Comparison of ENCODE assay signal across 8 cellular contexts in the genomic region with DNA sequence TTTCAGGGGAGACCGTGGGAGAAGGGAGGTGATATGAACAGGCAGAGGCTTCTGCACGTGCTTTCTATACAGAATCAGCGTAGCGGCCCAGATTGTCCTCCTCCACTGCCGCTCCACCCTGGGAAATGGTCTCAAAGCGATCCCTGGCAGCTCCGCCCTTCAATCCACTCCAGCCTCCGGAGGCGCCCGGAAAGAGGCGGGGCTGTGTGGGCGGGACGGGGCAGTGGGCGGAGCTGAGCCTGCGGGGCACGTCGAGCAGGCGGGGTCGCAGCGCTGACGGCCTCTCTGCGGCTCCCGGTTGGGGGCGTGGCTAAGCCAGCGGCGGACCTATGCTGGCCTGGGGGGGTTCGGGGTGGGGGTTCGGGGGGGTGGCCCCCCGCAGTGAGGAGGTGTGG. TPM values are rescaled to one million over a fixed set of nuclear protein-coding genes. Genes with fewer than 3 reads are reported as not detected.
DNase-seq lines count a peak whose midpoint lies in the region; ATAC-seq, FAIRE-seq and TF ChIP-seq lines count a peak whose summit lies in the region.

No MANE protein-coding gene starts in this region.

- H2AFZ ChIP-seq in KMS-11 (ENCODE audit: low read depth) = peak overlapping the region; percentile 76

- DNase-seq in DMS153 (lab: John Stamatoyannopoulos, UW) (peak; percentile 88), SHP77 (lab: John Stamatoyannopoulos, UW) (peak; percentile 41 to 58), activated gamma-delta T cell treated with Interleukin-2 at 50 U/mL for 16 hours (peak; percentile 83), frontal cortex (ENCODE audit: low spot score in 2 of 2) (peak; percentile 83), omental fat pad (ENCODE audit: low spot score) (peak; percentile 34), substantia nigra (lab: John Stamatoyannopoulos, UW) (peak; percentile 23 to 90 (median 74))

- no peak overlapping the region for H3K4me3 ChIP-seq in KMS-11 (IDR thresholded peaks at IDR 0.05; ENCODE audit: insufficient read depth, low read depth, low read length)

- H3K27ac ChIP-seq in KMS-11 (no peak overlapping the region), substantia nigra (ENCODE audit: low read depth, low read length, poor library complexity, severe bottlenecking) (no peak overlapping the region)

- ATAC-seq in GM21786 (IDR thresholded peaks at IDR 0.05; ENCODE audit: unreplicated experiment) (peak; percentile 93), omental fat pad (ENCODE audit: low FRiP score) (peak; percentile 80)

- H3K4me1 ChIP-seq in KMS-11 (ENCODE audit: low read depth, poor library complexity, severe bottlenecking) = no peaks in the 10 kb centered on the region

- H3K27me3 ChIP-seq in KMS-11 (ENCODE audit: insufficient read depth, low read depth) = no peaks in the 10 kb centered on the region

- no peaks in the 10 kb centered on the region for H3K36me3 ChIP-seq in KMS-11 (ENCODE audit: insufficient read depth)

- no peak overlapping the region for H3K9ac ChIP-seq in KMS-11

- TF ChIP-seq CTCF in KMS-11 (conservative IDR thresholded peaks at IDR 0.05; ENCODE audit: low read depth, low read length) = no peak
- TF ChIP-seq CTCF in omental fat pad (IDR thresholded peaks at IDR 0.05) = no peak

- H3K4me2 ChIP-seq in KMS-11 = peak overlapping the region; percentile 21; the same call in 1 of the 2 replicates

- FAIRE-seq in frontal cortex (lab: Jason Lieb, UNC) = no peak

- H4K20me1 ChIP-seq in KMS-11 (ENCODE audit: insufficient read depth) = no peaks in the 10 kb centered on the region

- no peaks in the 10 kb centered on the region for H3K79me2 ChIP-seq in KMS-11 (ENCODE audit: insufficient read depth, low read depth)

RNA-seq across cellular contexts. Expression of a gene that starts 0.2 kb away (rescaled TPM):
- total RNA-seq in frontal cortex = 9.0 TPM
- total RNA-seq in omental fat pad = under 1 TPM; 0.24 to 0.79 (median 0.42) TPM

Comparison
In these comparisons a context has a peak if more than half of its experiments do, and no peak if none do; other contexts are left out.
1. DNase-seq: peak in every context shown above with its lines; median percentile 88 in DMS153; 83 in activated gamma-delta T cell treated with Interleukin-2 at 50 U/mL for 16 hours; 83 in frontal cortex; 74 in substantia nigra; 50 in SHP77; 34 in omental fat pad.